12 cellular contexts compared by ENCODE assay signal in the genomic region with DNA sequence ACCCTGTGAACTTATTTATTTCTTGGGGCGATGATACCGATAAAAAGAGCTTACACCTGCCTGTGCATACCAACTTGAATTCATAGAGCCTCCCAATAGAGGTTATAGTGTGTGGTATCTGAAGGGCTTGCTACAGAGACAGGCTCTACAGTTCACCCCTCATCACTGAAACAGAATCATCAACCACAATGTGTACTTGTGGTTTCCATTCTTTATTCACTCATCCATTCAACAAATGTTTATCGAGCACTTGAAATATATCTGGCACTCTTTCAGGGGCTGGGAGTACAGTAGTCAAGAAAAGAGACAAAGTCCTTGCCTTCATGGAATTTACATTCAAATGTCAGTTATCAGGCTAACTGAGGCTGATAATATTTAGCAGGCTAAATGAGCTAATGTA.
A peak's percentile ranks its signal among the peaks of the same experiment; 100 is the strongest.
DNase-seq lines count a peak whose midpoint lies in the region; ATAC-seq and TF ChIP-seq lines count a peak whose summit lies in the region.
"Had no signal": no experiment of that assay in that cellular context is flagged by ENCODE, and none has a peak within 500 bp of the region (broad histone marks: within the 10 kb centered on the region; RNA-seq: fewer than 3 reads in every experiment).

No MANE protein-coding gene starts in this region.

- CTCF ChIA-PET in HEK293 (lab: Yijun Ruan, JAX): no interaction called here
- CTCF ChIA-PET in Panc1 (lab: Charles Lee): no interaction called here
- CTCF ChIA-PET in A673 (lab: Charles Lee): no interaction called here

- H3K27ac ChIP-seq in BLaER1 treated with 17β-estradiol and CSF1 and Interleukin-3, amounts not matched to agents 10 nM and 100 nM: no peak overlapping the region
- H3K27ac ChIP-seq in HEK293 (ENCODE audit: extremely low read depth, low read depth, low read length) (peak overlapping the region; percentile 22; the same call in 1 of the 2 replicates), Panc1 (ENCODE audit: low read length) (no peak overlapping the region), A673 (ENCODE audit: low read depth, low read length, poor library complexity, severe bottlenecking) (no peak overlapping the region)
- no peak overlapping the region for H3K27ac ChIP-seq in effector memory CD4-positive, alpha-beta T cell (ENCODE audit: insufficient read depth, low read length, poor library complexity, severe bottlenecking)
- H3K27ac ChIP-seq: esophagus squamous epithelium had no signal

- TF ChIP-seq CTCF in HEK293 (tag by site-specific recombination; IDR thresholded peaks at IDR 0.05): no peak
- TF ChIP-seq CTCF in Panc1 (IDR thresholded peaks at IDR 0.05): no peak
- no peak for TF ChIP-seq CTCF in A673 (conservative IDR thresholded peaks at IDR 0.05; ENCODE audit: low read depth, low read length)

- no peak for DNase-seq in Panc1 (ENCODE audit: low read depth, low spot score)
- DNase-seq in foreskin melanocyte: peak; percentile 62
- no peak for DNase-seq in A673 (ENCODE audit: low spot score)
- DNase-seq in effector memory CD4-positive, alpha-beta T cell: no peak
- no peak for DNase-seq in activated T-cell treated with anti-CD3 and anti-CD28 coated beads, Interleukin-2, amount 50 U/mL, for 1 hour
- DNase-seq: aorta; esophagus squamous epithelium; left cardiac atrium; NK-92 treated with Interleukin-12 subunit alpha and Interleukin-12 subunit beta, amount 100 ng/mL, for 24 hours had no signal

- H3K4me2 ChIP-seq in BLaER1 treated with 17β-estradiol and CSF1 and Interleukin-3, amounts not matched to agents 10 nM and 100 nM: peak overlapping the region in 6 of 11 experiments; percentile 9 to 42 (median 20); a peak in 6 of 22 replicates

- peaks cover 0 to 12% (median under 1%) of the 10 kb centered on the region in 11 experiments; a peak in 2 of 22 replicates for H3K36me3 ChIP-seq in BLaER1 treated with 17β-estradiol and CSF1 and Interleukin-3, amounts not matched to agents 10 nM and 100 nM
- H3K36me3 ChIP-seq in HEK293 (ENCODE audit: control insufficient read depth in 2 of 2, insufficient read depth in 1 of 2, low read length in 2 of 2): no peaks in the 10 kb centered on the region
- no peaks in the 10 kb centered on the region for H3K36me3 ChIP-seq in Panc1 (ENCODE audit: control insufficient read depth, insufficient read depth, low read length)
- no peaks in the 10 kb centered on the region for H3K36me3 ChIP-seq in A673 (ENCODE audit: insufficient read depth, low read length, poor library complexity, severe bottlenecking)
- H3K36me3 ChIP-seq in effector memory CD4-positive, alpha-beta T cell (ENCODE audit: control insufficient read depth, insufficient read depth, low read length): no peaks in the 10 kb centered on the region
- H3K36me3 ChIP-seq: esophagus squamous epithelium had no signal

- H3K9me3 ChIP-seq in BLaER1 treated with 17β-estradiol and CSF1 and Interleukin-3, amounts not matched to agents 10 nM and 100 nM (replicated peaks in 1 of 11): peaks cover 2 to 6% (median 4%) of the 10 kb centered on the region in 11 experiments; a peak in 19 of 22 replicates
- no peaks in the 10 kb centered on the region for H3K9me3 ChIP-seq in HEK293 (ENCODE audit: control insufficient read depth, insufficient read depth, low read depth, low read length)
- H3K9me3 ChIP-seq in Panc1 (ENCODE audit: control insufficient read depth, insufficient read depth, low read depth, low read length): peaks cover under 1% of the 10 kb centered on the region; the same call in 1 of the 2 replicates
- H3K9me3 ChIP-seq in A673 (ENCODE audit: low read depth, low read length, poor library complexity, severe bottlenecking): peaks cover under 1% of the 10 kb centered on the region
- no peaks in the 10 kb centered on the region for H3K9me3 ChIP-seq in effector memory CD4-positive, alpha-beta T cell (ENCODE audit: control insufficient read depth, low read length)

- H3K9ac ChIP-seq in BLaER1 treated with 17β-estradiol and CSF1 and Interleukin-3, amounts not matched to agents 10 nM and 100 nM: no peak overlapping the region

- POLR2A ChIA-PET in HEK293 (lab: Yijun Ruan, JAX): no interaction called here
- POLR2A ChIA-PET in Panc1 (lab: Charles Lee): no interaction called here
- POLR2A ChIA-PET in A673 (lab: Charles Lee; ENCODE audit: low non-redundant PET): no interaction called here

- intact Hi-C loops in Panc1 (cut with micrococcal nuclease; ENCODE audit: unreplicated experiment): no loop called here
- intact Hi-C loops in A673 (cut with micrococcal nuclease; ENCODE audit: unreplicated experiment): no loop called here

- H3K27me3 ChIP-seq in BLaER1 treated with 17β-estradiol and CSF1 and Interleukin-3, amounts not matched to agents 10 nM and 100 nM: no peaks in the 10 kb centered on the region
- H3K27me3 ChIP-seq in Panc1 (ENCODE audit: control insufficient read depth, insufficient read depth, low read length): no peaks in the 10 kb centered on the region
- H3K27me3 ChIP-seq in A673 (replicated peaks; ENCODE audit: insufficient read depth, low read depth, low read length, poor library complexity): no peaks in the 10 kb centered on the region
- no peaks in the 10 kb centered on the region for H3K27me3 ChIP-seq in effector memory CD4-positive, alpha-beta T cell (replicated peaks; ENCODE audit: control insufficient read depth, insufficient read depth, low read length, poor library complexity, severe bottlenecking)
- H3K27me3 ChIP-seq: esophagus squamous epithelium had no signal

- BruUV-seq in Panc1 (replicated peaks; lab: Mats Ljungman, UMichigan) (no TSS peak), A673 (replicated peaks; lab: Mats Ljungman, UMichigan) (no TSS peak)

- no peak overlapping the region for H3K4me3 ChIP-seq in BLaER1 treated with 17β-estradiol and CSF1 and Interleukin-3, amounts not matched to agents 10 nM and 100 nM
- H3K4me3 ChIP-seq in HEK293 (ENCODE audit: low read depth, low read length): no peak overlapping the region
- H3K4me3 ChIP-seq in Panc1 (ENCODE audit: low read depth in 2 of 2, low read length in 2 of 2): no peak overlapping the region
- no peak overlapping the region for H3K4me3 ChIP-seq in A673 (ENCODE audit: low read depth, low read length, poor library complexity, severe bottlenecking)
- no peak overlapping the region for H3K4me3 ChIP-seq in effector memory CD4-positive, alpha-beta T cell (ENCODE audit: insufficient read depth, low read depth, low read length, poor library complexity, severe bottlenecking)
- H3K4me3 ChIP-seq: esophagus squamous epithelium had no signal

- ATAC-seq in Panc1: 0 out of 2 replicates have a peak, but pooled peaks have one; percentile 62
- no peak for ATAC-seq in GM19351 (IDR thresholded peaks at IDR 0.05; ENCODE audit: unreplicated experiment)
- ATAC-seq: left cardiac atrium had no signal

- peaks cover 0 to 11% (median 6%) of the 10 kb centered on the region in 10 experiments; a peak in 9 of 20 replicates for H3K4me1 ChIP-seq in BLaER1 treated with 17β-estradiol and CSF1 and Interleukin-3, amounts not matched to agents 10 nM and 100 nM
- H3K4me1 ChIP-seq in HEK293 (ENCODE audit: control insufficient read depth, insufficient read depth, low read length) (peaks cover 33% of the 10 kb centered on the region), Panc1 (ENCODE audit: control insufficient read depth, insufficient read depth, low read length) (no peaks in the 10 kb centered on the region), A673 (ENCODE audit: insufficient read depth, low read length, poor library complexity, severe bottlenecking) (no peaks in the 10 kb centered on the region)
- no peaks in the 10 kb centered on the region for H3K4me1 ChIP-seq in effector memory CD4-positive, alpha-beta T cell (ENCODE audit: control insufficient read depth, insufficient read depth, low read length, poor library complexity, severe bottlenecking)
- H3K4me1 ChIP-seq: esophagus squamous epithelium had no signal

- H4K20me1 ChIP-seq in BLaER1 treated with 17β-estradiol and CSF1 and Interleukin-3, amounts not matched to agents 10 nM and 100 nM: no peaks in the 10 kb centered on the region

- in situ Hi-C loops in Panc1 (cut with HindIII; ENCODE audit: low pct_unique_long_range_greater_than_20kb, low sequenced_read_pairs): no loop called here

TF ChIP-seq in HEK293, 187 proteins besides CTCF, POLR2A, EP300 and RAD21 (continues in another document):
- TF ChIP-seq, protein P1, sequence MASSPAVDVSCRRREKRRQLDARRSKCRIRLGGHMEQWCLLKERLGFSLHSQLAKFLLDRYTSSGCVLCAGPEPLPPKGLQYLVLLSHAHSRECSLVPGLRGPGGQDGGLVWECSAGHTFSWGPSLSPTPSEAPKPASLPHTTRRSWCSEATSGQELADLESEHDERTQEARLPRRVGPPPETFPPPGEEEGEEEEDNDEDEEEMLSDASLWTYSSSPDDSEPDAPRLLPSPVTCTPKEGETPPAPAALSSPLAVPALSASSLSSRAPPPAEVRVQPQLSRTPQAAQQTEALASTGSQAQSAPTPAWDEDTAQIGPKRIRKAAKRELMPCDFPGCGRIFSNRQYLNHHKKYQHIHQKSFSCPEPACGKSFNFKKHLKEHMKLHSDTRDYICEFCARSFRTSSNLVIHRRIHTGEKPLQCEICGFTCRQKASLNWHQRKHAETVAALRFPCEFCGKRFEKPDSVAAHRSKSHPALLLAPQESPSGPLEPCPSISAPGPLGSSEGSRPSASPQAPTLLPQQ (tag by site-specific recombination; IDR thresholded peaks at IDR 0.05): 0 out of 2 replicates have a peak, but pooled peaks have one; percentile 31
- peak; percentile 77 for TF ChIP-seq OSR2 (tag by site-specific recombination; IDR thresholded peaks at IDR 0.05)
- TF ChIP-seq ZBTB8A (tag by site-specific recombination; IDR thresholded peaks at IDR 0.05): no peak
- TF ChIP-seq ZNF416 (tag by site-specific recombination; IDR thresholded peaks at IDR 0.05): no peak
- TF ChIP-seq, protein P2, sequence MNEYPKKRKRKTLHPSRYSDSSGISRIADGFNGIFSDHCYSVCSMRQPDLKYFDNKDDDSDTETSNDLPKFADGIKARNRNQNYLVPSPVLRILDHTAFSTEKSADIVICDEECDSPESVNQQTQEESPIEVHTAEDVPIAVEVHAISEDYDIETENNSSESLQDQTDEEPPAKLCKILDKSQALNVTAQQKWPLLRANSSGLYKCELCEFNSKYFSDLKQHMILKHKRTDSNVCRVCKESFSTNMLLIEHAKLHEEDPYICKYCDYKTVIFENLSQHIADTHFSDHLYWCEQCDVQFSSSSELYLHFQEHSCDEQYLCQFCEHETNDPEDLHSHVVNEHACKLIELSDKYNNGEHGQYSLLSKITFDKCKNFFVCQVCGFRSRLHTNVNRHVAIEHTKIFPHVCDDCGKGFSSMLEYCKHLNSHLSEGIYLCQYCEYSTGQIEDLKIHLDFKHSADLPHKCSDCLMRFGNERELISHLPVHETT (tag by site-specific recombination; IDR thresholded peaks at IDR 0.05): no peak
- TF ChIP-seq ZBTB17 (tag by site-specific recombination; IDR thresholded peaks at IDR 0.05): peak; percentile 32; the same call in 1 of the 2 replicates
- peak; percentile 76 for TF ChIP-seq SCRT2 (tag by site-specific recombination; IDR thresholded peaks at IDR 0.05)
- TF ChIP-seq ZSCAN16 (tag by site-specific recombination; IDR thresholded peaks at IDR 0.05): peak; percentile 89
